Comparison of ENCODE assay signal across 17 cellular contexts in genomic region chr6:2482773-2483172, GRCh38.
A peak's percentile ranks its signal among the peaks of the same experiment; 100 is the strongest.
DNase-seq lines count a peak whose midpoint lies in the region; ATAC-seq and TF ChIP-seq lines count a peak whose summit lies in the region.
"Had no signal": no experiment of that assay in that cellular context is flagged by ENCODE, and none has a peak within 500 bp of the region (broad histone marks: within the 10 kb centered on the region; RNA-seq: fewer than 3 reads in every experiment).

No MANE protein-coding gene starts in this region.

- CTCF ChIA-PET in HCT116 (lab: Charles Lee) (no interaction called here), PC-3 (lab: Charles Lee) (interaction anchor here (0.7 kb wide), 1 partner anchor 215 kb away, joined by 4 read pairs; no protein-coding TSS in a partner anchor)

- no peak overlapping the region for H3K27ac Mint-ChIP-seq in CD14-positive monocyte

- H3K4me2 ChIP-seq in HCT116 (ENCODE audit: low read length): no peak overlapping the region
- H3K4me2 ChIP-seq in PC-3 (ENCODE audit: low read length): no peak overlapping the region
- H3K4me2 ChIP-seq in neuronal stem cell (ENCODE audit: insufficient read depth, low read length, poor library complexity, severe bottlenecking): no peak overlapping the region
- H3K4me2 ChIP-seq: PC-9 had no signal

- H3K27me3 ChIP-seq in HCT116 (ENCODE audit: insufficient read depth, low read length): no peaks in the 10 kb centered on the region
- no peaks in the 10 kb centered on the region for H3K27me3 ChIP-seq in PC-3 (ENCODE audit: low read length)
- peaks cover 0 to 9% (median 0%) of the 10 kb centered on the region in 3 experiments for H3K27me3 ChIP-seq in neuronal stem cell (ENCODE audit: control insufficient read depth in 3 of 3, insufficient read depth in 3 of 3, low read depth in 1 of 3, low read length in 3 of 3)
- H3K27me3 ChIP-seq: heart left ventricle had no signal

- TF ChIP-seq POLR2A in HCT116 (IDR thresholded peaks at IDR 0.05; ENCODE audit: borderline replicate concordance, extremely low read depth, insufficient read depth, insufficient read length): no peak

- H3K79me2 ChIP-seq in HCT116 (ENCODE audit: insufficient read depth, low read length) (no peaks in the 10 kb centered on the region), PC-3 (ENCODE audit: low read length) (no peaks in the 10 kb centered on the region)

- POLR2A ChIA-PET in HCT116 (lab: Charles Lee): no interaction called here
- POLR2A ChIA-PET in PC-3 (lab: Charles Lee; ENCODE audit: unreplicated experiment): no interaction called here

- no peak overlapping the region for H2BK15ac ChIP-seq in neuronal stem cell (ENCODE audit: low read length)

- no peaks in the 10 kb centered on the region for H3K79me1 ChIP-seq in neuronal stem cell (ENCODE audit: low read depth, low read length)

- no CpG with 5 or more reads among the region's 2 CpGs for WGBS in neuronal stem cell (ENCODE audit: extremely low coverage in 2 of 2, insufficient read length in 2 of 2, insufficient replicate concordance in 1 of 2), 2 donors

- H4K20me1 ChIP-seq in HCT116 (ENCODE audit: insufficient read depth): no peaks in the 10 kb centered on the region
- H4K20me1 ChIP-seq in PC-3 (ENCODE audit: low read length): no peaks in the 10 kb centered on the region

- no peak overlapping the region for H2BK120ac ChIP-seq in neuronal stem cell (ENCODE audit: low read depth, low read length)

- intact Hi-C loops in CD14-positive monocyte (cut with micrococcal nuclease) (no loop called here), HCT116 (cut with micrococcal nuclease) (no loop called here), PC-3 (cut with micrococcal nuclease) (no loop called here)

- H3K27me3 Mint-ChIP-seq in CD14-positive monocyte (ENCODE audit: low read depth in 3 of 3): peaks cover 4 to 12% (median 8%) of the 10 kb centered on the region in 3 donors

- peak; percentile 23; the same call in 1 of the 2 replicates for TF ChIP-seq RAD21 in HCT116 (IDR thresholded peaks at IDR 0.05; ENCODE audit: low read depth)

- no peak overlapping the region for H4K91ac ChIP-seq in neuronal stem cell (ENCODE audit: low read depth, low read length, poor library complexity)

- RAD21 ChIA-PET in HCT116 (lab: Charles Lee; ENCODE audit: low non-redundant PET in 1 of 2, low total read pairs in 2 of 2, uncharacterized antibody in 2 of 2, unreplicated experiment in 2 of 2): interaction anchor here in 1 of 2 experiments (0.8 kb wide), 1 partner anchor 11 kb away, joined by 3 read pairs; no protein-coding TSS in a partner anchor

- no peak for ATAC-seq in HCT116
- ATAC-seq in PC-3: no peak
- ATAC-seq: heart left ventricle, sciatic nerve had no signal

- H4K8ac ChIP-seq in neuronal stem cell (ENCODE audit: low read depth, low read length): no peak overlapping the region

- H3K9me3 Mint-ChIP-seq in CD14-positive monocyte: peaks cover 16 to 31% (median 24%) of the 10 kb centered on the region in 7 donors

- no peaks in the 10 kb centered on the region for H3F3A ChIP-seq in PC-3 (ENCODE audit: low read length, unreplicated experiment)

- TF ChIP-seq CTCF in CD14-positive monocyte (IDR thresholded peaks at IDR 0.05) (peak; percentile 7), HCT116 (IDR thresholded peaks at IDR 0.05 in 2 of 3, conservative IDR thresholded peaks at IDR 0.05 in 1 of 3; ENCODE audit: borderline replicate concordance in 1 of 3, insufficient read depth in 1 of 3, low read depth in 2 of 3, low read length in 2 of 3) (peak in 2 of 3 experiments; percentile 40 to 58; a peak in 3 of 6 replicates), PC-3 (conservative IDR thresholded peaks at IDR 0.05; ENCODE audit: low read depth, low read length) (peak; percentile 52; the same call in 1 of the 2 replicates), epithelial cell of esophagus (IDR thresholded peaks at IDR 0.05; ENCODE audit: insufficient read depth, low read depth, low read length, missing control alignments) (peak; percentile 19)

- no peak overlapping the region for H3K4me3 Mint-ChIP-seq in CD14-positive monocyte
- H3K4me3 Mint-ChIP-seq: central memory CD8-positive, alpha-beta T cell had no signal

- no TSS peak for BruUV-seq in HCT116 (replicated peaks; lab: Mats Ljungman, UMichigan)
- no TSS peak for BruUV-seq in PC-3 (replicated peaks; lab: Mats Ljungman, UMichigan)

- H3K9me2 ChIP-seq in HCT116 (ENCODE audit: insufficient read depth): no peaks in the 10 kb centered on the region
- H3K9me2 ChIP-seq in PC-3 (replicated peaks; ENCODE audit: low read length): no peaks in the 10 kb centered on the region; the same call in 1 of the 2 replicates

- H3K36me3 ChIP-seq in HCT116 (ENCODE audit: control insufficient read depth in 1 of 2, insufficient read depth in 2 of 2, low read length in 2 of 2) (no peaks in the 10 kb centered on the region), PC-3 (ENCODE audit: low read depth, low read length) (no peaks in the 10 kb centered on the region), neuronal stem cell (replicated peaks in 1 of 2; ENCODE audit: control insufficient read depth in 2 of 2, insufficient read depth in 2 of 2, low read length in 2 of 2) (no peaks in the 10 kb centered on the region)
- H3K36me3 ChIP-seq: heart left ventricle had no signal

- H3K9me3 ChIP-seq in HCT116 (ENCODE audit: control insufficient read depth in 1 of 2, insufficient read depth in 1 of 2, low read depth in 1 of 2, low read length in 2 of 2): peaks cover 13 to 19% of the 10 kb centered on the region in 2 experiments; a peak in 3 of 4 replicates
- H3K9me3 ChIP-seq in PC-3 (ENCODE audit: low read length): no peaks in the 10 kb centered on the region; the same call in none of the 2 replicates
- peaks cover 2 to 10% of the 10 kb centered on the region in 2 donors for H3K9me3 ChIP-seq in neuronal stem cell (replicated peaks in 1 of 2; ENCODE audit: control insufficient read depth in 2 of 2, insufficient read depth in 1 of 2, low read depth in 1 of 2, low read length in 2 of 2)

- no peak overlapping the region for H3K18ac ChIP-seq in neuronal stem cell (ENCODE audit: low read length)

- H2BK12ac ChIP-seq in neuronal stem cell (ENCODE audit: low read length): no peak overlapping the region

- H2AK5ac ChIP-seq in neuronal stem cell (ENCODE audit: low read depth, low read length): no peak overlapping the region

- no peak overlapping the region for H3K23ac ChIP-seq in neuronal stem cell (ENCODE audit: low read depth, low read length, poor library complexity)

- H3K9ac ChIP-seq in HCT116 (ENCODE audit: low read length): no peak overlapping the region
- H3K9ac ChIP-seq in PC-3 (ENCODE audit: low read length): no peak overlapping the region
- H3K9ac ChIP-seq in neuronal stem cell (ENCODE audit: low read depth, low read length, poor library complexity): no peak overlapping the region

- peaks cover 15% of the 10 kb centered on the region for H3K4me1 Mint-ChIP-seq in CD14-positive monocyte
- H3K4me1 Mint-ChIP-seq: central memory CD8-positive, alpha-beta T cell had no signal

- no peak overlapping the region for H3K4me3 ChIP-seq in HCT116 (replicated peaks in 1 of 2; ENCODE audit: low read depth in 1 of 2, low read length in 2 of 2)
- no peak overlapping the region for H3K4me3 ChIP-seq in PC-3 (ENCODE audit: low read length)
- no peak overlapping the region for H3K4me3 ChIP-seq in epithelial cell of esophagus (ENCODE audit: low read length)
- no peak overlapping the region for H3K4me3 ChIP-seq in neuronal stem cell (ENCODE audit: low read length in 2 of 2)
- H3K4me3 ChIP-seq: heart left ventricle, PC-9 had no signal

- H3K27ac ChIP-seq in HCT116 (ENCODE audit: low read depth, low read length): no peak overlapping the region
- H3K27ac ChIP-seq in PC-3 (ENCODE audit: low read length): no peak overlapping the region
- no peak overlapping the region for H3K27ac ChIP-seq in neuronal stem cell (replicated peaks; ENCODE audit: low read length)
- H3K27ac ChIP-seq: heart left ventricle, PC-9 had no signal

- no peak overlapping the region for H3K14ac ChIP-seq in neuronal stem cell (ENCODE audit: low read length)

- no peak overlapping the region for H3K4ac ChIP-seq in neuronal stem cell (ENCODE audit: low read length)

- H3K4me1 ChIP-seq in HCT116 (ENCODE audit: control insufficient read depth in 1 of 2, insufficient read depth in 2 of 2, low read length in 2 of 2) (no peaks in the 10 kb centered on the region), PC-3 (ENCODE audit: insufficient read depth, low read length) (no peaks in the 10 kb centered on the region), neuronal stem cell (ENCODE audit: control insufficient read depth in 2 of 2, insufficient read depth in 1 of 2, low read depth in 1 of 2, low read length in 2 of 2) (no peaks in the 10 kb centered on the region)

- DNase-seq in CD14-positive monocyte (ENCODE audit: low spot score): no peak
- peak; percentile 19 for DNase-seq in HCT116 (ENCODE audit: low read depth, low spot score)
- no peak for DNase-seq in PC-3
- no peak for DNase-seq in epithelial cell of esophagus (ENCODE audit: low read depth)
- DNase-seq in NCI-H1105 (lab: John Stamatoyannopoulos, UW): no peak
- no peak for DNase-seq in mesenteric fat pad (ENCODE audit: low spot score)
- DNase-seq in ecto neural progenitor cell (ENCODE audit: low spot score): no peak
- no peak for DNase-seq in neuronal stem cell (ENCODE audit: low spot score)
- DNase-seq: activated effector memory CD4-positive, alpha-beta T cell treated with anti-CD3 and anti-CD28 coated beads, Interleukin-2, amount 50 U/mL, for 16 hours; effector CD4-positive, alpha-beta T cell; heart left ventricle; NCI-H1417; NCI-H524; PC-9; stimulated activated naive CD4-positive, alpha-beta T cell had no signal

- H2BK5ac ChIP-seq in neuronal stem cell (ENCODE audit: low read length): no peak overlapping the region

- no peaks in the 10 kb centered on the region for H3K36me3 Mint-ChIP-seq in CD14-positive monocyte

- H2AFZ ChIP-seq in HCT116 (ENCODE audit: low read depth, low read length, poor library complexity, severe bottlenecking) (no peak overlapping the region), PC-3 (ENCODE audit: low read length) (no peak overlapping the region), neuronal stem cell (ENCODE audit: low read length) (no peak overlapping the region)
- H2AFZ ChIP-seq: PC-9 had no signal

TF ChIP-seq in HCT116, 20 proteins besides CTCF, POLR2A, EP300 and RAD21:
- TF ChIP-seq ZNF274 (IDR thresholded peaks at IDR 0.05; ENCODE audit: low read depth, low read length) (no peak), YY1 (IDR thresholded peaks at IDR 0.05; ENCODE audit: extremely low read depth, insufficient replicate concordance, low read depth, low read length) (no peak), CBX3 (IDR thresholded peaks at IDR 0.05; ENCODE audit: low read depth) (peak; percentile 88)
